ENCODE assay signal across 8 cellular contexts in the genomic region with DNA sequence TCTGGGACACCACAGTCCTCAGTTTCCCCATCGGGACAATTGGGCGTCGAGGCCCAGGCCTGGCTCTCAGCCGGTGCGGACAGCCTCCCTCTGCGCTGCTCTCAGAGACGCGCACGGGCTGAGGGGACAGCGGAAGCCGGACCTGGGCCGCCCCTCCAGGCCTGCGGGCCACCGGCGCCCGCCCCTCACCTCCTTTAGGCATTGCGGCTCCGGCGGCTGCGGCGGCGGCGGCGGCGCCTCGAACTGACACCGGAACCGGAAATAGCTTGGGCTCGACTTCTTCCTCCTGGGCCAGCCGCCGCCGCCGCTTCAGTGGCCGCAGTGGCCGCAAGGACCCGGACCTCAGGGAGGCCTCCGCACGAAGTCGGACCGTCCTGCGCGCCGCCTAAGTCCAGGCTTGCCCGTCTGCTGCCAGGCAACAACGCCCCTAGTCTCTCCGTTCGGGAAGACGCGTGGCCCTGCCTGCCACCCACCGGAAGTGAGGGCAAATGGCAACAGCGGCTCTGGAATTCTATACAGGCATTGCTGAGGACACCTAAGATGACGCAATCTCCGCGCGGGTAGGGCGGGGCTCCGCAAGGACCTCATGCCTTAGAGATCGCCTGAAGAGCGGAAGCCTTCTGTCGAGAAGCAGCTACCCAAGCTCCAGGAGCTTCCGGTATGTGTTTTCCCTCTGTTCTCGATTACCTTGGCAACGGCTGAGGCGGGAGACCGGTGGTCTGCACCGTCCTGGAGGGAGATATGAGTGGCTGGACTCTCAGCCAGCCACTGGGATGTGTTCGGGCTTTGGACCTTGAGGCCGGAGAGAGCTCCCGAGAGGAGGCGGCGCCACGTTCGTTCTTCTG. TPM values are rescaled to one million over a fixed set of nuclear protein-coding genes. Genes with fewer than 3 reads are reported as not detected.
DNase-seq lines count a peak whose midpoint lies in the region; ATAC-seq and TF ChIP-seq lines count a peak whose summit lies in the region.

A gene (plus strand): TSS at position 623 of the 845 bp plus-strand sequence. CDS start 2,124 bp downstream, outside the sequence.
A gene with protein sequence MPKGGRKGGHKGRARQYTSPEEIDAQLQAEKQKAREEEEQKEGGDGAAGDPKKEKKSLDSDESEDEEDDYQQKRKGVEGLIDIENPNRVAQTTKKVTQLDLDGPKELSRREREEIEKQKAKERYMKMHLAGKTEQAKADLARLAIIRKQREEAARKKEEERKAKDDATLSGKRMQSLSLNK (minus strand): TSS at position 251 of the 845 bp plus-strand sequence. CDS start 49 bp downstream, at position 202.

- H3K36me3 Mint-ChIP-seq in activated CD4-positive, alpha-beta T cell treated with anti-CD3 and anti-CD28 coated beads, Interleukin-2, amount 10 ng/mL, durations not matched to agents 7 days and 5 days (ENCODE audit: low read depth), result peaks cover 41% of the 10 kb centered on the region

- CTCF ChIA-PET in BJ (lab: Yijun Ruan, JAX), result interaction anchor here (0.5 to 1.4 kb wide), 7 partner anchors 10 to 676 kb away, joined by 3 to 6 read pairs (median 3); no protein-coding TSS in a partner anchor
- CTCF ChIA-PET in activated CD4-positive, alpha-beta T cell treated with anti-CD3 and anti-CD28 coated beads, Interleukin-2, amount 10 ng/mL, durations not matched to agents 7 days and 5 days (lab: Charles Lee), result interaction anchor here (0.6 to 4.0 kb wide), 8 partner anchors 11 to 586 kb away, joined by 3 to 18 read pairs (median 3); no protein-coding TSS in a partner anchor

- peak; percentile 14; the same call in 1 of the 2 replicates for TF ChIP-seq CTCF in BJ (IDR thresholded peaks at IDR 0.05; ENCODE audit: insufficient read depth, low read depth, low read length)

- H3K4me1 Mint-ChIP-seq in activated CD4-positive, alpha-beta T cell treated with anti-CD3 and anti-CD28 coated beads, Interleukin-2, amount 10 ng/mL, durations not matched to agents 7 days and 5 days, result peaks cover 50% of the 10 kb centered on the region

- DNase-seq in BJ (ENCODE audit: low read depth) (peak; percentile 70), NCI-H526 treated with DMSO at 0.1 percent for 48 hours (lab: John Stamatoyannopoulos, UW) (peak; percentile 97), cortex of kidney (lab: John Stamatoyannopoulos, UW) (peak; percentile 41), left lobe of liver (ENCODE audit: low spot score) (peak; percentile 94)
- peak; percentile 94 for DNase-seq in activated CD4-positive, alpha-beta T cell treated with anti-CD3 and anti-CD28 coated beads, Interleukin-2, amount 10 ng/mL, durations not matched to agents 7 days and 5 days
- DNase-seq in stimulated activated CD4-positive, alpha-beta T cell treated with anti-CD3 and anti-CD28 coated beads, Interleukin-2, amount 100 ng/mL, for 4 hours (ENCODE audit: low read depth), result peak; percentile 89

- ATAC-seq in GM19324 (IDR thresholded peaks at IDR 0.05; ENCODE audit: low FRiP score, unreplicated experiment) (peak; percentile 79), HG03469 (IDR thresholded peaks at IDR 0.05; ENCODE audit: unreplicated experiment) (peak; percentile 51), left lobe of liver (peak; percentile 93)

- H3K4me3 ChIP-seq in BJ (ENCODE audit: low read depth, low read length), result peak within 1 kb of the TSS; percentile 67

- no peaks in the 10 kb centered on the region for H3K9me3 Mint-ChIP-seq in activated CD4-positive, alpha-beta T cell treated with anti-CD3 and anti-CD28 coated beads, Interleukin-2, amount 10 ng/mL, durations not matched to agents 7 days and 5 days

- H3K36me3 ChIP-seq in BJ (ENCODE audit: control insufficient read depth, insufficient read depth, low read length), result peaks cover 18% of the 10 kb centered on the region

- H3K27me3 Mint-ChIP-seq in activated CD4-positive, alpha-beta T cell treated with anti-CD3 and anti-CD28 coated beads, Interleukin-2, amount 10 ng/mL, durations not matched to agents 7 days and 5 days, result no peaks in the 10 kb centered on the region

- H3K4me3 Mint-ChIP-seq in activated CD4-positive, alpha-beta T cell treated with anti-CD3 and anti-CD28 coated beads, Interleukin-2, amount 10 ng/mL, durations not matched to agents 7 days and 5 days, result peak within 1 kb of the TSS; percentile 94

- H3K27ac Mint-ChIP-seq in activated CD4-positive, alpha-beta T cell treated with anti-CD3 and anti-CD28 coated beads, Interleukin-2, amount 10 ng/mL, durations not matched to agents 7 days and 5 days, result peak within 1 kb of the TSS; percentile 92

- POLR2A ChIA-PET in BJ (lab: Charles Lee), result interaction anchor here (0.6 to 1.0 kb wide), 3 partner anchors 30 to 692 kb away, joined by 3 read pairs; a partner anchor contains a TSS
- POLR2A ChIA-PET in activated CD4-positive, alpha-beta T cell treated with anti-CD3 and anti-CD28 coated beads, Interleukin-2, amount 10 ng/mL, durations not matched to agents 7 days and 5 days (lab: Charles Lee), result interaction anchor here (1.0 kb wide), 1 partner anchor 28 kb away, joined by 4 read pairs; no protein-coding TSS in a partner anchor

- H3K27me3 ChIP-seq in BJ (ENCODE audit: control insufficient read depth, insufficient read depth, low read length), result no peaks in the 10 kb centered on the region

RNA-seq across cellular contexts. Expression of the first gene that starts in this region (rescaled TPM):
- polyA plus RNA-seq in BJ (2011; rRNA removed), result 85.2 and 92.9 TPM in 2 replicates
- 29.1 and 34.1 TPM in 2 replicates for polyA minus RNA-seq in BJ (2011; rRNA and poly(A)+ RNA removed)
- total RNA-seq in activated CD4-positive, alpha-beta T cell treated with anti-CD3 and anti-CD28 coated beads, Interleukin-2, amount 10 ng/mL, durations not matched to agents 7 days and 5 days, result 100 to 1,000 TPM in 1 of 2 experiments, 10 to 100 TPM in 1; 94.2 to 115 TPM
- 25.8 TPM for total RNA-seq in left lobe of liver

RNA-seq across cellular contexts. Expression of the second gene that starts in this region (rescaled TPM):
- 45.5 and 62.0 TPM in 2 replicates for polyA plus RNA-seq in BJ (2011; rRNA removed)
- 13.5 and 17.3 TPM in 2 replicates for polyA minus RNA-seq in BJ (2011; rRNA and poly(A)+ RNA removed)
- 10 to 100 TPM; 81.4 to 81.9 TPM for total RNA-seq in activated CD4-positive, alpha-beta T cell treated with anti-CD3 and anti-CD28 coated beads, Interleukin-2, amount 10 ng/mL, durations not matched to agents 7 days and 5 days
- total RNA-seq in left lobe of liver, result 32.7 TPM

Comparison
In these comparisons a context has a peak if more than half of its experiments do, and no peak if none do; other contexts are left out.
1. Peak in every context shown above with its lines: DNase-seq, ATAC-seq and H3K4me3 ChIP-seq.
2. DNase-seq: peak in every context shown above with its lines; median percentile 97 in NCI-H526 treated with DMSO at 0.1 percent for 48 hours; 94 in activated CD4-positive, alpha-beta T cell treated with anti-CD3 and anti-CD28 coated beads, Interleukin-2, amount 10 ng/mL, durations not matched to agents 7 days and 5 days; 94 in left lobe of liver; 89 in stimulated activated CD4-positive, alpha-beta T cell treated with anti-CD3 and anti-CD28 coated beads, Interleukin-2, amount 100 ng/mL, for 4 hours; 70 in BJ; 41 in cortex of kidney.